ENCODE assay signal across 9 cellular contexts in genomic region chr10:61751599-61751998, GRCh38.
DNase-seq lines count a peak whose midpoint lies in the region; ATAC-seq and TF ChIP-seq lines count a peak whose summit lies in the region.
"Had no signal": no experiment of that assay in that cellular context is flagged by ENCODE, and none has a peak within 500 bp of the region (broad histone marks: within the 10 kb centered on the region; RNA-seq: fewer than 3 reads in every experiment).

No MANE protein-coding gene starts in this region.

- no peak for TF ChIP-seq RAD21 in IMR-90 (IDR thresholded peaks at IDR 0.05; ENCODE audit: low read length)

- H3K9me3 ChIP-seq in IMR-90 (ENCODE audit: control insufficient read depth, insufficient read depth, low read length) (no peaks in the 10 kb centered on the region), transverse colon (no peaks in the 10 kb centered on the region), prostate gland (no peaks in the 10 kb centered on the region), endodermal cell (ENCODE audit: control insufficient read depth, low read length) (no peaks in the 10 kb centered on the region)
- H3K9me3 ChIP-seq: upper lobe of left lung had no signal

- no peaks in the 10 kb centered on the region for H3K27me3 ChIP-seq in IMR-90 (ENCODE audit: control insufficient read depth, insufficient read depth, low read length)
- no peaks in the 10 kb centered on the region for H3K27me3 ChIP-seq in transverse colon
- no peaks in the 10 kb centered on the region for H3K27me3 ChIP-seq in prostate gland (replicated peaks; ENCODE audit: insufficient read depth)
- H3K27me3 ChIP-seq in endodermal cell (ENCODE audit: control insufficient read depth, insufficient read depth, low read length, poor library complexity, severe bottlenecking): no peaks in the 10 kb centered on the region
- H3K27me3 ChIP-seq: upper lobe of left lung had no signal

- peak overlapping the region; percentile 36; the same call in 1 of the 2 replicates for H3K9ac ChIP-seq in IMR-90 (ENCODE audit: low read depth, low read length)
- no peak overlapping the region for H3K9ac ChIP-seq in endodermal cell (ENCODE audit: extremely low read depth, low read length, poor library complexity, severe bottlenecking)

- H3K4me1 ChIP-seq in IMR-90 (ENCODE audit: control insufficient read depth, insufficient read depth, low read length): peaks cover 12% of the 10 kb centered on the region
- H3K4me1 ChIP-seq in transverse colon: peaks cover 14 to 26% (median 19%) of the 10 kb centered on the region in 4 donors
- peaks cover 8% of the 10 kb centered on the region for H3K4me1 ChIP-seq in prostate gland (replicated peaks)
- peaks cover 4% of the 10 kb centered on the region for H3K4me1 ChIP-seq in endodermal cell (ENCODE audit: control insufficient read depth, insufficient read depth, low read length)

- H3K36me3 ChIP-seq in IMR-90 (ENCODE audit: control insufficient read depth, insufficient read depth, low read length) (no peaks in the 10 kb centered on the region), transverse colon (no peaks in the 10 kb centered on the region), prostate gland (no peaks in the 10 kb centered on the region), endodermal cell (ENCODE audit: control insufficient read depth, insufficient read depth, low read length) (no peaks in the 10 kb centered on the region)
- H3K36me3 ChIP-seq: upper lobe of left lung had no signal

- H3K56ac ChIP-seq in IMR-90 (ENCODE audit: extremely low read depth, insufficient read depth, low read length): peak overlapping the region; percentile 21

- peak overlapping the region; percentile 82 for H3K27ac ChIP-seq in IMR-90 (ENCODE audit: insufficient read depth, low read length)
- peak overlapping the region; percentile 45 to 66 (median 64) for H3K27ac ChIP-seq in transverse colon
- H3K27ac ChIP-seq in prostate gland: no peak overlapping the region
- no peak overlapping the region for H3K27ac ChIP-seq in endodermal cell (ENCODE audit: low read depth, low read length)
- H3K27ac ChIP-seq: upper lobe of left lung had no signal

- H2BK15ac ChIP-seq in IMR-90 (ENCODE audit: low read depth, low read length): peak overlapping the region; percentile 69

- H4K8ac ChIP-seq in IMR-90 (ENCODE audit: low read depth in 2 of 2, low read length in 2 of 2): peak overlapping the region; percentile 66 to 76

- H3K4me2 ChIP-seq in IMR-90 (ENCODE audit: low read depth, low read length): peak overlapping the region; percentile 38; the same call in 1 of the 2 replicates

- in situ Hi-C loops in IMR-90 (cut with MboI; ENCODE audit: low sequenced_read_pairs) (no loop called here), transverse colon (cut with MboI; ENCODE audit: low pct_ligation_motif_present in 1 of 4, low pct_unique_long_range_greater_than_20kb in 1 of 4, low sequenced_read_pairs in 3 of 4) (loop anchor here in 1 of 4 donors (25.0 kb wide), 1 partner anchor 486 kb away; no protein-coding TSS in a partner anchor)

- H2BK20ac ChIP-seq in IMR-90 (ENCODE audit: low read depth, low read length): peak overlapping the region; percentile 75

- H3K23ac ChIP-seq in IMR-90 (ENCODE audit: low read depth, low read length): peak overlapping the region; percentile 2; the same call in 1 of the 2 replicates

- H3K36me3 Mint-ChIP-seq in activated naive CD4-positive, alpha-beta T cell treated with anti-CD3 and anti-CD28 coated beads, Interleukin-2, amount 50 U/mL, for 72 hours: no peaks in the 10 kb centered on the region
- no peaks in the 10 kb centered on the region for H3K36me3 Mint-ChIP-seq in activated naive CD4-positive, alpha-beta T cell treated with anti-CD3 and anti-CD28 coated beads for 36 hours (ENCODE audit: low read depth)
- no peaks in the 10 kb centered on the region for H3K36me3 Mint-ChIP-seq in effector memory CD8-positive, alpha-beta T cell (ENCODE audit: insufficient read depth)
- H3K36me3 Mint-ChIP-seq in endodermal cell (ENCODE audit: low read depth): no peaks in the 10 kb centered on the region

- H3K27me3 Mint-ChIP-seq in activated naive CD4-positive, alpha-beta T cell treated with anti-CD3 and anti-CD28 coated beads for 36 hours (ENCODE audit: low read depth): no peaks in the 10 kb centered on the region
- no peaks in the 10 kb centered on the region for H3K27me3 Mint-ChIP-seq in effector memory CD8-positive, alpha-beta T cell
- H3K27me3 Mint-ChIP-seq in endodermal cell (ENCODE audit: insufficient read depth): no peaks in the 10 kb centered on the region

- peak overlapping the region; percentile 80 for H3K18ac ChIP-seq in IMR-90 (ENCODE audit: low read depth, low read length)

- no peaks in the 10 kb centered on the region for H4K20me1 ChIP-seq in IMR-90 (ENCODE audit: insufficient read depth, low read length)

- ATAC-seq in activated naive CD4-positive, alpha-beta T cell treated with anti-CD3 and anti-CD28 coated beads, Interleukin-2, amount 50 U/mL, for 72 hours: peak; percentile 19 to 40
- peak; percentile 53 for ATAC-seq in IMR-90 (ENCODE audit: low read depth)
- ATAC-seq in effector memory CD8-positive, alpha-beta T cell (replicated peaks): no peak

- peak overlapping the region; percentile 73 for H4K5ac ChIP-seq in IMR-90 (ENCODE audit: low read depth, low read length)

- WGBS in IMR-90 (ENCODE audit: extremely low coverage in 2 of 2, insufficient read length in 1 of 2), 2 experiments: no CpG with 5 or more reads among the region's 3 CpGs
- 24 to 33% methylated on average over 3 of the region's 3 CpGs for WGBS in transverse colon (ENCODE audit: low coverage in 1 of 2), 2 donors
- WGBS in prostate gland: 54% methylated on average over 3 of the region's 3 CpGs
- 92% methylated on average over 3 of the region's 3 CpGs; no CpG with 5 or more reads in 1 of the 2 experiments for WGBS in endodermal cell (ENCODE audit: insufficient coverage in 1 of 2, insufficient read length in 1 of 2), 2 experiments

- TF ChIP-seq POLR2A in IMR-90 (IDR thresholded peaks at IDR 0.05; ENCODE audit: low read depth, low read length): no peak
- TF ChIP-seq POLR2A in transverse colon (IDR thresholded peaks at IDR 0.05): no peak
- no peak for TF ChIP-seq POLR2A in prostate gland (IDR thresholded peaks at IDR 0.05)

- TF ChIP-seq CTCF in IMR-90 (conservative IDR thresholded peaks at IDR 0.05; ENCODE audit: low read depth, low read length): no peak
- no peak for TF ChIP-seq CTCF in transverse colon (IDR thresholded peaks at IDR 0.05)
- no peak for TF ChIP-seq CTCF in prostate gland (IDR thresholded peaks at IDR 0.05)
- TF ChIP-seq CTCF in endodermal cell (conservative IDR thresholded peaks at IDR 0.05): no peak

- no peak overlapping the region for H2AK9ac ChIP-seq in IMR-90 (replicated peaks; ENCODE audit: low read depth, low read length, poor library complexity)

- peaks cover 38% of the 10 kb centered on the region for H3K4me1 Mint-ChIP-seq in activated naive CD4-positive, alpha-beta T cell treated with anti-CD3 and anti-CD28 coated beads for 36 hours (ENCODE audit: low read depth)
- H3K4me1 Mint-ChIP-seq in effector memory CD8-positive, alpha-beta T cell (ENCODE audit: low read depth in 2 of 2): peaks cover 11 to 23% of the 10 kb centered on the region in 2 donors
- H3K4me1 Mint-ChIP-seq in endodermal cell: peaks cover 50% of the 10 kb centered on the region

- H2BK120ac ChIP-seq in IMR-90 (ENCODE audit: low read depth, low read length): peak overlapping the region; percentile 85

- no TSS peak for BruUV-seq in IMR-90 (replicated peaks; lab: Mats Ljungman, UMichigan)

- CTCF ChIA-PET in activated naive CD4-positive, alpha-beta T cell treated with anti-CD3 and anti-CD28 coated beads for 36 hours (lab: Charles Lee): interaction anchor here (0.5 to 4.3 kb wide), 27 partner anchors 10 to 565 kb away, joined by 3 to 30 read pairs (median 4); no protein-coding TSS in a partner anchor
- CTCF ChIA-PET in IMR-90 (lab: Yijun Ruan, JAX): interaction anchor here (0.7 to 3.2 kb wide), 10 partner anchors 10 to 1658 kb away, joined by 3 to 16 read pairs (median 5); no protein-coding TSS in a partner anchor

- POLR2A ChIA-PET in IMR-90 (lab: Charles Lee; ENCODE audit: unreplicated experiment): interaction anchor here (0.6 kb wide), 1 partner anchor 195 kb away, joined by 3 read pairs; no protein-coding TSS in a partner anchor

- H4K91ac ChIP-seq in IMR-90 (ENCODE audit: insufficient read depth, low read depth, low read length): peak overlapping the region; percentile 83; the same call in 1 of the 2 replicates

- no peak overlapping the region for H2AFZ ChIP-seq in IMR-90 (replicated peaks; ENCODE audit: low read length, poor library complexity)

- H2AK5ac ChIP-seq in IMR-90 (ENCODE audit: low read depth, low read length): peak overlapping the region; percentile 87

- H3K9me1 ChIP-seq in IMR-90 (ENCODE audit: insufficient read depth, low read length): peaks cover 6% of the 10 kb centered on the region

- peak overlapping the region; percentile 71 for H3K4ac ChIP-seq in IMR-90 (ENCODE audit: low read depth, low read length)

- dilution Hi-C loops in IMR-90 (cut with HindIII; ENCODE audit: low sequenced_read_pairs, unreplicated experiment): no loop called here

- H3K79me1 ChIP-seq in IMR-90 (ENCODE audit: low read depth in 1 of 2, low read length in 2 of 2): peaks cover 0 to 7% of the 10 kb centered on the region in 2 experiments; a peak in 1 of 4 replicates

- no peak for TF ChIP-seq EP300 in transverse colon (IDR thresholded peaks at IDR 0.05; ENCODE audit: low read depth)

- no peak for DNase-seq in activated naive CD4-positive, alpha-beta T cell treated with anti-CD3 and anti-CD28 coated beads, Interleukin-2, amount 50 U/mL, for 72 hours (ENCODE audit: low spot score in 2 of 2)
- no peak for DNase-seq in activated naive CD4-positive, alpha-beta T cell treated with anti-CD3 and anti-CD28 coated beads for 36 hours
- DNase-seq in IMR-90: peak; percentile 12
- DNase-seq in effector memory CD8-positive, alpha-beta T cell: no peak
- no peak for DNase-seq in transverse colon
- DNase-seq in medulla oblongata (ENCODE audit: extremely low spot score): no peak
- DNase-seq in prostate gland (ENCODE audit: low spot score): no peak
- no peak for DNase-seq in endodermal cell

- H3K4me3 ChIP-seq in IMR-90 (ENCODE audit: insufficient read depth, low read depth, low read length): no peak overlapping the region
- H3K4me3 ChIP-seq in transverse colon: no peak overlapping the region
- H3K4me3 ChIP-seq in prostate gland: no peak overlapping the region
- no peak overlapping the region for H3K4me3 ChIP-seq in endodermal cell (ENCODE audit: low read length)
- H3K4me3 ChIP-seq: upper lobe of left lung had no signal

- intact Hi-C loops in activated naive CD4-positive, alpha-beta T cell treated with anti-CD3 and anti-CD28 coated beads for 36 hours (cut with micrococcal nuclease): loop anchor here (1.0 to 10.0 kb wide), 9 partner anchors 68 to 676 kb away; no protein-coding TSS in a partner anchor
- intact Hi-C loops in IMR-90 (cut with micrococcal nuclease): loop anchor here (1.0 to 10.0 kb wide), 3 partner anchors 84 to 303 kb away; no protein-coding TSS in a partner anchor
- intact Hi-C loops in transverse colon (cut with DNase I; ENCODE audit: low total_unique reads): loop anchor here (5.0 kb wide), 1 partner anchor 744 kb away; no protein-coding TSS in a partner anchor
- intact Hi-C loops in prostate gland (cut with DNase I): no loop called here

- peak overlapping the region; percentile 80 for H2BK5ac ChIP-seq in IMR-90 (ENCODE audit: low read depth, low read length, poor library complexity, severe bottlenecking)

- H3K27ac Mint-ChIP-seq in activated naive CD4-positive, alpha-beta T cell treated with anti-CD3 and anti-CD28 coated beads, Interleukin-2, amount 50 U/mL, for 72 hours: peak overlapping the region in 1 of 2 donors; percentile 64
- H3K27ac Mint-ChIP-seq in activated naive CD4-positive, alpha-beta T cell treated with anti-CD3 and anti-CD28 coated beads for 36 hours: no peak overlapping the region
- H3K27ac Mint-ChIP-seq in effector memory CD8-positive, alpha-beta T cell: peak overlapping the region; percentile 85 to 92
- no peak overlapping the region for H3K27ac Mint-ChIP-seq in endodermal cell

- H3K4me3 Mint-ChIP-seq in activated naive CD4-positive, alpha-beta T cell treated with anti-CD3 and anti-CD28 coated beads for 36 hours: no peak overlapping the region
- peak overlapping the region in 1 of 2 donors; percentile 77 for H3K4me3 Mint-ChIP-seq in effector memory CD8-positive, alpha-beta T cell
- no peak overlapping the region for H3K4me3 Mint-ChIP-seq in endodermal cell

- no peaks in the 10 kb centered on the region for H3K9me3 Mint-ChIP-seq in activated naive CD4-positive, alpha-beta T cell treated with anti-CD3 and anti-CD28 coated beads, Interleukin-2, amount 50 U/mL, for 72 hours
- H3K9me3 Mint-ChIP-seq in activated naive CD4-positive, alpha-beta T cell treated with anti-CD3 and anti-CD28 coated beads for 36 hours: no peaks in the 10 kb centered on the region
- no peaks in the 10 kb centered on the region for H3K9me3 Mint-ChIP-seq in effector memory CD8-positive, alpha-beta T cell
- no peaks in the 10 kb centered on the region for H3K9me3 Mint-ChIP-seq in endodermal cell

- H3K14ac ChIP-seq in IMR-90 (replicated peaks; ENCODE audit: low read depth, low read length): peak overlapping the region; percentile 62

Comparison
In these comparisons a context has a peak if more than half of its experiments do, and no peak if none do; other contexts are left out.
1. H3K27ac Mint-ChIP-seq: peak in effector memory CD8-positive, alpha-beta T cell (2 of 2); none in activated naive CD4-positive, alpha-beta T cell treated with anti-CD3 and anti-CD28 coated beads for 36 hours (single experiment) and endodermal cell (single experiment).
2. H3K27ac ChIP-seq: peak in IMR-90 (single experiment) and transverse colon (4 of 4); none in prostate gland (0 of 2) and endodermal cell (single experiment).